Comparison of ENCODE assay signal across 1 cellular context in the genomic region with DNA sequence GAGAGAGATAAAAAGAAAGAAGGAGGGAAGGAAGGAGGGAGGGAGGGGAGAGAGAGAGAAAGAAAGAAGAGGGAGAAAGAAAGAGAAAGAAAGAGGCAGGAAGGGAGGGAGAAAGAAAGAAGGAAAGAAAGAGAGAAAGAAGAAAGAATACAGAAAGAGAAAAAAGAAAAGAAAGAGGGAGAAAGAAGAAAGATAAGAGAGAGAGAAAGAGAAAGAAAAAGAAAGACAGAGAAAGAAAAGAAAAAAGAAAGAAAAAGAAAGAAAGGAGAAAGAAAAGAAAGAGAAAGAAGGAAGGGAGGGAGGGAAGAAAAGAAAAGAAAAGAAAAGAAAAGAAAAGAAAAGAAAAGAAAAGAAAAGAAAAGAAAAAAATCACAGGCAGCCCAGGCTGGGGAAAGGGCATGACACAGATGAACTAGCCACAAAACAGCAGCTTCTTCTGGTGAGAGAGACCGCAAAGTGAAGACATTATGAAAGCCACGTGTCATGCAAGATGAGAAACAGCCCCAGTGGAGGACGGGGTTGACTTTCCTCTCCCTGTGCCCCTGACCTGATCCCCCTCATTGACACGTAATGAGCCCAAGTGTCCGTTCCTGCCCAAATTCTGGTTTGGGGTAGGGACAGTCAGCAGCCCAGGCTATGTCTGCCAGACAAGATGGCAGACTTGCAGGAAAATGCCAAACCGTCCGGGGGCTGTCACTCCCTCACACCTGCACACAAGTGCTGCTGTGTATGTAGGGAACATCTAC.
TF ChIP-seq lines count a peak whose summit lies in the region.

No MANE protein-coding gene starts in this region.

TF ChIP-seq in GM12878, 131 proteins besides CTCF, POLR2A, EP300 and RAD21 (continued from another document and continues in another):
- TF ChIP-seq E2F4 (IDR thresholded peaks at IDR 0.05; ENCODE audit: low read depth, low read length) (no peak), CEBPB (IDR thresholded peaks at IDR 0.05; ENCODE audit: borderline replicate concordance in 1 of 2, low read depth in 2 of 2, low read length in 2 of 2) (no peak), GATAD2B (conservative IDR thresholded peaks at IDR 0.05; ENCODE audit: low read depth) (peak; percentile 80), MTA2 (IDR thresholded peaks at IDR 0.05; ENCODE audit: low read depth) (peak; percentile 92), BRCA1 (IDR thresholded peaks at IDR 0.05; ENCODE audit: low read depth, low read length) (no peak), STAT1 (conservative IDR thresholded peaks at IDR 0.05) (peak; percentile 47; the same call in 1 of the 2 replicates), IRF4 (IDR thresholded peaks at IDR 0.05; ENCODE audit: low read depth, low read length) (0 out of 2 replicates have a peak, but pooled peaks have one; percentile 48), JUNB (IDR thresholded peaks at IDR 0.05) (peak; percentile 46; the same call in 1 of the 2 replicates), KDM1A (IDR thresholded peaks at IDR 0.05; ENCODE audit: borderline replicate concordance) (no peak), ZBTB4 (CRISPR knock-in tag; IDR thresholded peaks at IDR 0.05) (no peak), SIN3A (IDR thresholded peaks at IDR 0.05; ENCODE audit: low read depth, low read length) (0 out of 2 replicates have a peak, but pooled peaks have one; percentile 56), CHD2 (IDR thresholded peaks at IDR 0.05; ENCODE audit: borderline replicate concordance, low read depth, low read length) (no peak), CHD4 (IDR thresholded peaks at IDR 0.05) (no peak), POU2F2 (IDR thresholded peaks at IDR 0.05; ENCODE audit: borderline replicate concordance, low read depth, low read length) (0 out of 3 replicates have a peak, but pooled peaks have one; percentile 18), MXI1 (IDR thresholded peaks at IDR 0.05; ENCODE audit: low read depth, low read length) (peak; percentile 85), HDAC2 (IDR thresholded peaks at IDR 0.05) (no peak), ATF7 (IDR thresholded peaks at IDR 0.05; ENCODE audit: low read depth) (peak; percentile 89), GABPA (IDR thresholded peaks at IDR 0.05; ENCODE audit: low read depth) (no peak), TBL1XR1 (IDR thresholded peaks at IDR 0.05; ENCODE audit: low read depth, low read length) (peak; percentile 70; the same call in 1 of the 2 replicates), RELA (IDR thresholded peaks at IDR 0.05; ENCODE audit: borderline replicate concordance, partially characterized antibody) (no peak), SUPT20H (IDR thresholded peaks at IDR 0.05; ENCODE audit: borderline replicate concordance, control insufficient read depth, low read depth, low read length) (no peak), JUND (IDR thresholded peaks at IDR 0.05; ENCODE audit: low read depth, low read length) (no peak), CHD1 (IDR thresholded peaks at IDR 0.05; ENCODE audit: low read depth, low read length) (no peak), SRF (IDR thresholded peaks at IDR 0.05; ENCODE audit: low read depth in 2 of 2, low read length in 2 of 2) (no peak), ETV6 (conservative IDR thresholded peaks at IDR 0.05 in 1 of 2, IDR thresholded peaks at IDR 0.05 in 1 of 2; ENCODE audit: borderline replicate concordance in 1 of 2, low read depth in 1 of 2) (peak in 1 of 2 experiments; percentile 54; a peak in 1 of 4 replicates), REST (IDR thresholded peaks at IDR 0.05; ENCODE audit: low read depth, low read length) (no peak), USF2 (IDR thresholded peaks at IDR 0.05; ENCODE audit: borderline replicate concordance, low read depth, low read length) (peak; percentile 30; the same call in 1 of the 2 replicates), NRF1 (conservative IDR thresholded peaks at IDR 0.05; ENCODE audit: low read depth, low read length) (no peak), DPF2 (IDR thresholded peaks at IDR 0.05) (peak; percentile 89), FOS (IDR thresholded peaks at IDR 0.05; ENCODE audit: borderline replicate concordance, extremely low read depth, insufficient read length) (no peak), NFXL1 (IDR thresholded peaks at IDR 0.05; ENCODE audit: borderline replicate concordance) (no peak), EED (IDR thresholded peaks at IDR 0.05; ENCODE audit: low read depth) (peak; percentile 86)
- TF ChIP-seq, protein P1, sequence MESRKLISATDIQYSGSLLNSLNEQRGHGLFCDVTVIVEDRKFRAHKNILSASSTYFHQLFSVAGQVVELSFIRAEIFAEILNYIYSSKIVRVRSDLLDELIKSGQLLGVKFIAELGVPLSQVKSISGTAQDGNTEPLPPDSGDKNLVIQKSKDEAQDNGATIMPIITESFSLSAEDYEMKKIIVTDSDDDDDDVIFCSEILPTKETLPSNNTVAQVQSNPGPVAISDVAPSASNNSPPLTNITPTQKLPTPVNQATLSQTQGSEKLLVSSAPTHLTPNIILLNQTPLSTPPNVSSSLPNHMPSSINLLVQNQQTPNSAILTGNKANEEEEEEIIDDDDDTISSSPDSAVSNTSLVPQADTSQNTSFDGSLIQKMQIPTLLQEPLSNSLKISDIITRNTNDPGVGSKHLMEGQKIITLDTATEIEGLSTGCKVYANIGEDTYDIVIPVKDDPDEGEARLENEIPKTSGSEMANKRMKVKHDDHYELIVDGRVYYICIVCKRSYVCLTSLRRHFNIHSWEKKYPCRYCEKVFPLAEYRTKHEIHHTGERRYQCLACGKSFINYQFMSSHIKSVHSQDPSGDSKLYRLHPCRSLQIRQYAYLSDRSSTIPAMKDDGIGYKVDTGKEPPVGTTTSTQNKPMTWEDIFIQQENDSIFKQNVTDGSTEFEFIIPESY (IDR thresholded peaks at IDR 0.05), result no peak
- TF ChIP-seq, protein P2, sequence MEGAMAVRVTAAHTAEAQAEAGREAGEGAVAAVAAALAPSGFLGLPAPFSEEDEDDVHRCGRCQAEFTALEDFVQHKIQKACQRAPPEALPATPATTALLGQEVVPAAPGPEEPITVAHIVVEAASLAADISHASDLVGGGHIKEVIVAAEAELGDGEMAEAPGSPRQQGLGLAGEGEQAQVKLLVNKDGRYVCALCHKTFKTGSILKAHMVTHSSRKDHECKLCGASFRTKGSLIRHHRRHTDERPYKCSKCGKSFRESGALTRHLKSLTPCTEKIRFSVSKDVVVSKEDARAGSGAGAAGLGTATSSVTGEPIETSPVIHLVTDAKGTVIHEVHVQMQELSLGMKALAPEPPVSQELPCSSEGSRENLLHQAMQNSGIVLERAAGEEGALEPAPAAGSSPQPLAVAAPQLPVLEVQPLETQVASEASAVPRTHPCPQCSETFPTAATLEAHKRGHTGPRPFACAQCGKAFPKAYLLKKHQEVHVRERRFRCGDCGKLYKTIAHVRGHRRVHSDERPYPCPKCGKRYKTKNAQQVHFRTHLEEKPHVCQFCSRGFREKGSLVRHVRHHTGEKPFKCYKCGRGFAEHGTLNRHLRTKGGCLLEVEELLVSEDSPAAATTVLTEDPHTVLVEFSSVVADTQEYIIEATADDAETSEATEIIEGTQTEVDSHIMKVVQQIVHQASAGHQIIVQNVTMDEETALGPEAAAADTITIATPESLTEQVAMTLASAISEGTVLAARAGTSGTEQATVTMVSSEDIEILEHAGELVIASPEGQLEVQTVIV (IDR thresholded peaks at IDR 0.05; ENCODE audit: borderline replicate concordance, partially characterized antibody), result no peak
- TF ChIP-seq, protein P3, sequence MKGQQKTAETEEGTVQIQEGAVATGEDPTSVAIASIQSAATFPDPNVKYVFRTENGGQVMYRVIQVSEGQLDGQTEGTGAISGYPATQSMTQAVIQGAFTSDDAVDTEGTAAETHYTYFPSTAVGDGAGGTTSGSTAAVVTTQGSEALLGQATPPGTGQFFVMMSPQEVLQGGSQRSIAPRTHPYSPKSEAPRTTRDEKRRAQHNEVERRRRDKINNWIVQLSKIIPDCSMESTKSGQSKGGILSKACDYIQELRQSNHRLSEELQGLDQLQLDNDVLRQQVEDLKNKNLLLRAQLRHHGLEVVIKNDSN (IDR thresholded peaks at IDR 0.05; ENCODE audit: borderline replicate concordance, extremely low read length, insufficient read depth, low read depth, low read length), result peak; percentile 53
- TF ChIP-seq, protein P4, sequence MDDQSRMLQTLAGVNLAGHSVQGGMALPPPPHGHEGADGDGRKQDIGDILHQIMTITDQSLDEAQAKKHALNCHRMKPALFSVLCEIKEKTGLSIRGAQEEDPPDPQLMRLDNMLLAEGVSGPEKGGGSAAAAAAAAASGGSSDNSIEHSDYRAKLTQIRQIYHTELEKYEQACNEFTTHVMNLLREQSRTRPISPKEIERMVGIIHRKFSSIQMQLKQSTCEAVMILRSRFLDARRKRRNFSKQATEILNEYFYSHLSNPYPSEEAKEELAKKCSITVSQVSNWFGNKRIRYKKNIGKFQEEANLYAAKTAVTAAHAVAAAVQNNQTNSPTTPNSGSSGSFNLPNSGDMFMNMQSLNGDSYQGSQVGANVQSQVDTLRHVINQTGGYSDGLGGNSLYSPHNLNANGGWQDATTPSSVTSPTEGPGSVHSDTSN (IDR thresholded peaks at IDR 0.05; ENCODE audit: insufficient replicate concordance, low read depth, low read length), result no peak
